In genomic region chr15:37370938-37371337, GRCh38 we compare ENCODE assay signal across 17 cellular contexts.
"Had no signal": no experiment of that assay in that cellular context is flagged by ENCODE, and none has a peak within 500 bp of the region (broad histone marks: within the 10 kb centered on the region; RNA-seq: fewer than 3 reads in every experiment).

No MANE protein-coding gene starts in this region.

- H2AFZ ChIP-seq: PC-9 had no signal

- H3K4me2 ChIP-seq: PC-9 had no signal

- ATAC-seq: activated CD4-positive, alpha-beta T cell treated with anti-CD3 and anti-CD28 coated beads for 36 hours; activated CD8-positive, alpha-beta T cell treated with anti-CD3 and anti-CD28 coated beads for 36 hours; activated T-cell treated with anti-CD3 and anti-CD28 coated beads, Interleukin-2, amount 50 U/mL, for 72 hours; T-helper 17 cell had no signal

- H3K36me3 ChIP-seq: WERI-Rb-1 had no signal

- H3K27ac ChIP-seq: PC-9, WERI-Rb-1 had no signal

- H3K4me3 ChIP-seq: PC-9 had no signal

- DNase-seq: activated CD4-positive, alpha-beta T cell treated with anti-CD3 and anti-CD28 coated beads for 36 hours; activated CD8-positive, alpha-beta memory T cell treated with anti-CD3 and anti-CD28 coated beads, Interleukin-2, amount 50 U/mL, for 4 hours; activated CD8-positive, alpha-beta T cell treated with anti-CD3 and anti-CD28 coated beads for 36 hours; activated gamma-delta T cell treated with Interleukin-2 at 50 U/mL for 16 hours; activated naive CD4-positive, alpha-beta T cell treated with anti-CD3 and anti-CD28 coated beads, Interleukin-2, amount 10 ng/mL, durations not matched to agents 7 days and 5 days; activated naive CD8-positive, alpha-beta T cell treated with anti-CD3 and anti-CD28 coated beads for 36 hours; activated T-cell treated with anti-CD3 and anti-CD28 coated beads, Interleukin-2, amount 50 U/mL, for 72 hours; anterior cingulate cortex; cerebellar nuclear complex; Karpas-422; NCI-H2029; NCI-H446; NCI-H524; PC-9; T-helper 17 cell; T-helper 9 cell; WERI-Rb-1 had no signal
